ENCODE assay signal across 8 cellular contexts in the genomic region with DNA sequence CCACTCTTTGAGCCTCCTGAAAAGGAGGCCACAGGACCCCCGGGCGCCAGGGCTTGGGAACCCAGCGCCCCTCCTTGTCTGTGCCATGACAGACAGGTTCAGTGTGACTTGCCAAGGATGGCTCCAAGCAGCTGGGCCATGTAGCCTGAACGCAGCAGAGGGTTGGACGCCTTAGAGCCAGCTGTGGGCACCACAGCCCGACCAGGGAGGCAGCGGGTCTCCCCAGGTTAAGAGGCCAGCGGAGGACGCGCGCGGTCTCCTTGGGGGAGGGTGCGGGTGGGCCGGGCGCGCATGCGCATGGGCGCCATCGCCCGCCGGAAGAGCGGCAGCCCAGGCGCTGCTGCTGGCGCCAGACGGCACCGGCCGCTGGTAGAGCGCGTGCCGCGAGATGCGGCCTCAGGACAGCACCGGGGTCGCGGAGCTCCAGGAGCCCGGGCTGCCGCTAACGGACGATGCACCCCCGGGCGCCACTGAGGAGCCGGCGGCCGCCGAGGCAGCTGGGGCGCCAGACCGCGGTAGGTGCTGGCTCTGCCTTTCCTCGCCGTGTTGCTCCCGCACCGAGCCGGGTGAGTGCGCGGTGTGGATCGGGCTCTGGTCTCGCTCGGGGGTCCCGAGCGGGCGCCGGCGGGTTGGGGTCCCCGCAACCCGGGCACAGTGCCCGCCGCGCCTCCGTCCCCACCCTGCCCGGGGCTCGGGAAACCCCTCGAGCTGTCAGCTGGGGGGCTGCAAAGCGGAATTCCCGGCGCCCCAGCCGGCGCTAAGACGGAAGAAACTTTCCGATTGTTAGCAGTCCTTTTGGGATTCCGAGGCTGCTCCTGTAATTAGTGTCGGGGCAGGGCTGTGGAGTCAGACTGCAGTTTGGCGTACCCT. TPM values are rescaled to one million over a fixed set of nuclear protein-coding genes. Genes with fewer than 3 reads are reported as not detected.
DNase-seq lines count a peak whose midpoint lies in the region; ATAC-seq and TF ChIP-seq lines count a peak whose summit lies in the region.

A gene with protein sequence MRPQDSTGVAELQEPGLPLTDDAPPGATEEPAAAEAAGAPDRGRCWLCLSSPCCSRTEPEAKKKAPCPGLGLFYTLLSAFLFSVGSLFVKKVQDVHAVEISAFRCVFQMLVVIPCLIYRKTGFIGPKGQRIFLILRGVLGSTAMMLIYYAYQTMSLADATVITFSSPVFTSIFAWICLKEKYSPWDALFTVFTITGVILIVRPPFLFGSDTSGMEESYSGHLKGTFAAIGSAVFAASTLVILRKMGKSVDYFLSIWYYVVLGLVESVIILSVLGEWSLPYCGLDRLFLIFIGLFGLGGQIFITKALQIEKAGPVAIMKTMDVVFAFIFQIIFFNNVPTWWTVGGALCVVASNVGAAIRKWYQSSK (plus strand): TSS at position 333 of the 870 bp plus-strand sequence. CDS start 56 bp downstream, at position 389.

- no peaks in the 10 kb centered on the region for H3K9me3 Mint-ChIP-seq in activated naive CD4-positive, alpha-beta T cell treated with anti-CD3 and anti-CD28 coated beads, Interleukin-2, amount 50 U/mL, for 72 hours

- peak within 1 kb of the TSS; percentile 97 for H3K4me2 ChIP-seq in GM23248 (ENCODE audit: unreplicated experiment)

- peak within 1 kb of the TSS; percentile 77 for H3K9ac ChIP-seq in GM23248

- no peaks in the 10 kb centered on the region for H3K36me3 ChIP-seq in GM23248 (ENCODE audit: low read depth)
- peaks cover 10% of the 10 kb centered on the region; the same call in 1 of the 2 replicates for H3K36me3 ChIP-seq in KOPT-K1 (ENCODE audit: insufficient read depth, low read length)
- H3K36me3 ChIP-seq in upper lobe of left lung = no peaks in the 10 kb centered on the region

- H3F3A ChIP-seq in GM23248 (ENCODE audit: insufficient read depth) = no peaks in the 10 kb centered on the region

- no peak within 1 kb of the TSS for H3K27ac ChIP-seq in GM23248
- H3K27ac ChIP-seq in KOPT-K1 (ENCODE audit: low read depth, low read length, poor library complexity, severe bottlenecking) = peak within 1 kb of the TSS; percentile 61
- peak within 1 kb of the TSS in 3 of 4 donors; percentile 46 to 75 (median 73) for H3K27ac ChIP-seq in upper lobe of left lung

- H3K36me3 Mint-ChIP-seq in activated naive CD4-positive, alpha-beta T cell treated with anti-CD3 and anti-CD28 coated beads, Interleukin-2, amount 50 U/mL, for 72 hours = peaks cover 4 to 9% of the 10 kb centered on the region in 2 donors

- no peaks in the 10 kb centered on the region for H3K27me3 ChIP-seq in GM23248 (replicated peaks; ENCODE audit: insufficient read depth)
- H3K27me3 ChIP-seq in upper lobe of left lung = no peaks in the 10 kb centered on the region

- no peaks in the 10 kb centered on the region for H4K20me1 ChIP-seq in GM23248 (ENCODE audit: insufficient read depth)

- no peak for TF ChIP-seq EP300 in upper lobe of left lung (IDR thresholded peaks at IDR 0.05)

- H3K9me2 ChIP-seq in GM23248 (ENCODE audit: insufficient read depth) = no peaks in the 10 kb centered on the region

- H3K9me3 ChIP-seq in GM23248 (ENCODE audit: low read depth) = no peaks in the 10 kb centered on the region
- H3K9me3 ChIP-seq in KOPT-K1 (ENCODE audit: insufficient read depth, low read length, poor library complexity, severe bottlenecking) = no peaks in the 10 kb centered on the region
- H3K9me3 ChIP-seq in upper lobe of left lung = no peaks in the 10 kb centered on the region

- H3K4me1 ChIP-seq in GM23248 (ENCODE audit: insufficient read depth) = peaks cover 7% of the 10 kb centered on the region; the same call in 1 of the 2 replicates
- H3K4me1 ChIP-seq in upper lobe of left lung = peaks cover 4 to 13% (median 7%) of the 10 kb centered on the region in 4 donors

- 1% methylated on average over 58 to 70 of the region's 82 CpGs for WGBS in GM23248 (ENCODE audit: low coverage in 1 of 2, low lambda C conversion rate in 2 of 2, missing lambda C conversion rate in 2 of 2), 2 experiments
- 1 to 3% methylated on average over 5 to 28 of the region's 82 CpGs for WGBS in upper lobe of left lung, 2 donors

- in situ Hi-C loops in G401 (cut with HindIII; ENCODE audit: low sequenced_read_pairs) = no loop called here
- in situ Hi-C loops in GM23248 (cut with MboI) = no loop called here

- ATAC-seq in SK-N-SH treated with all-trans-retinoic acid at 6 μM for 48 hours (peak; percentile 94), upper lobe of left lung (ENCODE audit: low FRiP score in 2 of 2) (peak; percentile 77 to 97)
- peak; percentile 95 to 96 for ATAC-seq in activated naive CD4-positive, alpha-beta T cell treated with anti-CD3 and anti-CD28 coated beads, Interleukin-2, amount 50 U/mL, for 72 hours

- peak within 1 kb of the TSS; percentile 73 to 83 for H3K27ac Mint-ChIP-seq in activated naive CD4-positive, alpha-beta T cell treated with anti-CD3 and anti-CD28 coated beads, Interleukin-2, amount 50 U/mL, for 72 hours

- peak in 2 of 4 donors; percentile 45 to 86 for TF ChIP-seq POLR2A in upper lobe of left lung (IDR thresholded peaks at IDR 0.05)

- H3K4me3 ChIP-seq in GM23248 = peak within 1 kb of the TSS; percentile 81
- H3K4me3 ChIP-seq in upper lobe of left lung = peak within 1 kb of the TSS; percentile 51 to 88 (median 76)

- TF ChIP-seq CTCF in upper lobe of left lung (IDR thresholded peaks at IDR 0.05) = peak in 1 of 6 experiments; percentile 10

- DNase-seq in G401 (ENCODE audit: low spot score) (peak; percentile 66), GM23248 (peak; percentile 77), cardiac septum (ENCODE audit: low spot score) (peak; percentile 81), pons (ENCODE audit: low spot score) (peak; percentile 59), upper lobe of left lung (peak; percentile 61 to 95)
- DNase-seq in activated naive CD4-positive, alpha-beta T cell treated with anti-CD3 and anti-CD28 coated beads, Interleukin-2, amount 50 U/mL, for 72 hours (ENCODE audit: low spot score in 2 of 2) = peak; percentile 65 to 77

- intact Hi-C loops in cardiac septum (cut with DNase I) = no loop called here

- peak within 1 kb of the TSS; percentile 99 for H2AFZ ChIP-seq in GM23248

- H3K79me2 ChIP-seq in GM23248 (ENCODE audit: insufficient read depth) = peaks cover 9% of the 10 kb centered on the region; the same call in 1 of the 2 replicates

TF ChIP-seq in SK-N-SH treated with all-trans-retinoic acid at 6 μM for 48 hours, 23 proteins besides CTCF, POLR2A, EP300 and RAD21:
- TF ChIP-seq ZNF70 (CRISPR knock-in tag; IDR thresholded peaks at IDR 0.05) = 0 out of 2 replicates have a peak, but pooled peaks have one; percentile 3
- no peak for TF ChIP-seq ZC3H10 (CRISPR knock-in tag; IDR thresholded peaks at IDR 0.05)
- TF ChIP-seq OSR1 (CRISPR knock-in tag; IDR thresholded peaks at IDR 0.05) = no peak
- 0 out of 2 replicates have a peak, but pooled peaks have one; percentile 38 for TF ChIP-seq ZFP3 (CRISPR knock-in tag; IDR thresholded peaks at IDR 0.05)
- no peak for TF ChIP-seq GLIS3 (CRISPR knock-in tag; IDR thresholded peaks at IDR 0.05)
- no peak for TF ChIP-seq TOX (CRISPR knock-in tag; IDR thresholded peaks at IDR 0.05; ENCODE audit: borderline replicate concordance)

RNA-seq across cellular contexts. Expression of the gene that starts here (rescaled TPM):
- 5.6 and 7.9 TPM in 2 replicates for total RNA-seq in G401 (2014; rRNA removed; shearing (Covaris generic))
- 3.8 and 6.2 TPM in 2 replicates for total RNA-seq in GM23248 (2014; rRNA removed; shearing (Covaris generic))
- 5.3 and 5.9 TPM in 2 replicates for polyA plus RNA-seq in GM23248 (2016; fragmentation: Nextera tagmentation; extraction: Ambion mirVana)
- 1 to 10 TPM; 3.3 to 4.1 TPM for total RNA-seq in activated naive CD4-positive, alpha-beta T cell treated with anti-CD3 and anti-CD28 coated beads, Interleukin-2, amount 50 U/mL, for 72 hours
- total RNA-seq in cardiac septum = 2.8 TPM
- total RNA-seq in upper lobe of left lung = 10 to 100 TPM in 1 of 6 donors, 1 to 10 TPM in 5; 2.4 to 10.5 (median 3.2) TPM
